In the genomic region with DNA sequence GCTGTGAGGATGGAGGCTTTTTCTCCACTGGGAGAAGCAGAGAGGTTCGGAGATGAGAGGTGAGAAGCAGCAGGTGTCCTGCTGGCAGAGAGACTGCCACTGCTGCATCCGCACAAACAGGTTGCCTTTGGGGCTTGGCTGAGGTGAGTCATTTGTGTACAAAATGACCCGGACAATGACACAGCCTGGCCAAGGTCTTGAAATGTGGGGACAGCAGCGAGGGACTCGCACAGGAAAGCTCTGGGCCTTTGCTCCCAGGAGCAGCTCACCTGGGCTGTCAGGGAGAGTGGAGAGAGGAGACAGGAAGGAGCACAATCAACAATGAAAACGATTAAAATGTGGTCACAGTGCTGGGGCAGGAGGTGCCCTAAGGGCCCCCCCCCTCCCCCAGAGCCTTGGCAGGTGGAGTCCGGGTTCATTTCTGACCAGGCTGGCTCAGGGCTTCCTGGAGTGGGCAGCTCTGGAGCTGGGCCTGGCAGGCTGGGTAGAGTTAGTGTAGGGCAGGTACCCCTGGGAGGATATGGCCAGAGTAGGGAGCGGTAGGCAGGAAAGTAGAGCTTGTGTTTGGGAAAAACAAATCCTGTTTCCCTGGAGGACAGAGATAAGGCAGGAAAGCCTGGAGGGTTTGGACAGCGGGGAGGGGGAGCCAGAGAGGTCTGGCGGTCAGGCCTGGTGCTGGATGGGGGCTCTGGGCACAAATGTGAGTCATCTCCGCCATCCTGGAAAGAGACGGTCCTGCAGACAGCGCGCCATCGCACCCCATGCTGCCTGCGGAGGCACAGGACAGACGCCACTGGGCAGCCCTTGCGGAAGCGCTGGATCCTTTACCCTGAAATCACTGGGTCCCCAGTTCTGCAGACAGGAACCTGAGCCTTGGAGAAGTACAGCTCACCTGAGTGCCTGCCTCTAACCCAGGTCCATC, we compare ENCODE assay signal across 1 cellular context.
TF ChIP-seq lines count a peak whose summit lies in the region.

No MANE protein-coding gene starts in this region.

TF ChIP-seq in HepG2, 621 proteins besides CTCF, POLR2A, EP300 and RAD21 (continues in another document):
- TF ChIP-seq, protein P1, sequence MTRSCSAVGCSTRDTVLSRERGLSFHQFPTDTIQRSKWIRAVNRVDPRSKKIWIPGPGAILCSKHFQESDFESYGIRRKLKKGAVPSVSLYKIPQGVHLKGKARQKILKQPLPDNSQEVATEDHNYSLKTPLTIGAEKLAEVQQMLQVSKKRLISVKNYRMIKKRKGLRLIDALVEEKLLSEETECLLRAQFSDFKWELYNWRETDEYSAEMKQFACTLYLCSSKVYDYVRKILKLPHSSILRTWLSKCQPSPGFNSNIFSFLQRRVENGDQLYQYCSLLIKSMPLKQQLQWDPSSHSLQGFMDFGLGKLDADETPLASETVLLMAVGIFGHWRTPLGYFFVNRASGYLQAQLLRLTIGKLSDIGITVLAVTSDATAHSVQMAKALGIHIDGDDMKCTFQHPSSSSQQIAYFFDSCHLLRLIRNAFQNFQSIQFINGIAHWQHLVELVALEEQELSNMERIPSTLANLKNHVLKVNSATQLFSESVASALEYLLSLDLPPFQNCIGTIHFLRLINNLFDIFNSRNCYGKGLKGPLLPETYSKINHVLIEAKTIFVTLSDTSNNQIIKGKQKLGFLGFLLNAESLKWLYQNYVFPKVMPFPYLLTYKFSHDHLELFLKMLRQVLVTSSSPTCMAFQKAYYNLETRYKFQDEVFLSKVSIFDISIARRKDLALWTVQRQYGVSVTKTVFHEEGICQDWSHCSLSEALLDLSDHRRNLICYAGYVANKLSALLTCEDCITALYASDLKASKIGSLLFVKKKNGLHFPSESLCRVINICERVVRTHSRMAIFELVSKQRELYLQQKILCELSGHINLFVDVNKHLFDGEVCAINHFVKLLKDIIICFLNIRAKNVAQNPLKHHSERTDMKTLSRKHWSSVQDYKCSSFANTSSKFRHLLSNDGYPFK (CRISPR knock-in tag; IDR thresholded peaks at IDR 0.05; ENCODE audit: borderline replicate concordance): peak; percentile 71; the same call in 1 of the 2 replicates
- TF ChIP-seq, protein P2, sequence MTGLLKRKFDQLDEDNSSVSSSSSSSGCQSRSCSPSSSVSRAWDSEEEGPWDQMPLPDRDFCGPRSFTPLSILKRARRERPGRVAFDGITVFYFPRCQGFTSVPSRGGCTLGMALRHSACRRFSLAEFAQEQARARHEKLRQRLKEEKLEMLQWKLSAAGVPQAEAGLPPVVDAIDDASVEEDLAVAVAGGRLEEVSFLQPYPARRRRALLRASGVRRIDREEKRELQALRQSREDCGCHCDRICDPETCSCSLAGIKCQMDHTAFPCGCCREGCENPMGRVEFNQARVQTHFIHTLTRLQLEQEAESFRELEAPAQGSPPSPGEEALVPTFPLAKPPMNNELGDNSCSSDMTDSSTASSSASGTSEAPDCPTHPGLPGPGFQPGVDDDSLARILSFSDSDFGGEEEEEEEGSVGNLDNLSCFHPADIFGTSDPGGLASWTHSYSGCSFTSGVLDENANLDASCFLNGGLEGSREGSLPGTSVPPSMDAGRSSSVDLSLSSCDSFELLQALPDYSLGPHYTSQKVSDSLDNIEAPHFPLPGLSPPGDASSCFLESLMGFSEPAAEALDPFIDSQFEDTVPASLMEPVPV (CRISPR knock-in tag; IDR thresholded peaks at IDR 0.05): no peak
- TF ChIP-seq MEIS2 (CRISPR knock-in tag; IDR thresholded peaks at IDR 0.05) (peak; percentile 64; the same call in 1 of the 2 replicates), SP5 (CRISPR knock-in tag; IDR thresholded peaks at IDR 0.05; ENCODE audit: borderline replicate concordance, low read depth) (peak; percentile 60; the same call in 1 of the 2 replicates), ZSCAN30 (CRISPR knock-in tag; IDR thresholded peaks at IDR 0.05) (no peak), GLI4 (CRISPR knock-in tag; IDR thresholded peaks at IDR 0.05; ENCODE audit: borderline replicate concordance) (no peak), KDM5A (IDR thresholded peaks at IDR 0.05; ENCODE audit: borderline replicate concordance, low read length) (no peak), SP2 (CRISPR knock-in tag; IDR thresholded peaks at IDR 0.05) (no peak), HDAC1 (CRISPR knock-in tag; IDR thresholded peaks at IDR 0.05) (peak; percentile 55), SNAI1 (CRISPR knock-in tag; IDR thresholded peaks at IDR 0.05; ENCODE audit: borderline replicate concordance) (0 out of 2 replicates have a peak, but pooled peaks have one; percentile 41), CENPT (CRISPR knock-in tag; IDR thresholded peaks at IDR 0.05; ENCODE audit: low read depth) (no peak), ZNF749 (CRISPR knock-in tag; IDR thresholded peaks at IDR 0.05; ENCODE audit: borderline replicate concordance) (no peak), ISX (CRISPR knock-in tag; conservative IDR thresholded peaks at IDR 0.05) (no peak), CCAR2 (optimal IDR thresholded peaks at IDR 0.05; ENCODE audit: low read depth, low read length) (no peak), KLF13 (CRISPR knock-in tag; IDR thresholded peaks at IDR 0.05) (0 out of 2 replicates have a peak, but pooled peaks have one; percentile 35), RARA (CRISPR knock-in tag; IDR thresholded peaks at IDR 0.05) (peak; percentile 71; the same call in 1 of the 2 replicates), CBX1 (IDR thresholded peaks at IDR 0.05; ENCODE audit: low read depth) (no peak), ERF (CRISPR knock-in tag; IDR thresholded peaks at IDR 0.05) (peak; percentile 77), ZNF747 (CRISPR knock-in tag; IDR thresholded peaks at IDR 0.05; ENCODE audit: borderline replicate concordance) (peak; percentile 29; the same call in 1 of the 2 replicates), ZSCAN20 (CRISPR knock-in tag; IDR thresholded peaks at IDR 0.05; ENCODE audit: borderline replicate concordance) (no peak), ZNF446 (CRISPR knock-in tag; IDR thresholded peaks at IDR 0.05) (no peak), ZNF614 (CRISPR knock-in tag; IDR thresholded peaks at IDR 0.05; ENCODE audit: borderline replicate concordance) (peak; percentile 48; the same call in 1 of the 2 replicates), SAP130 (CRISPR knock-in tag; IDR thresholded peaks at IDR 0.05; ENCODE audit: low read depth) (peak; percentile 92), FOSL1 (CRISPR knock-in tag; IDR thresholded peaks at IDR 0.05; ENCODE audit: borderline replicate concordance) (peak; percentile 86; the same call in 1 of the 2 replicates), SP1 (IDR thresholded peaks at IDR 0.05) (no peak), SP1 (CRISPR knock-in tag; IDR thresholded peaks at IDR 0.05) (no peak), MTF1 (CRISPR knock-in tag; IDR thresholded peaks at IDR 0.05) (no peak), HNRNPLL (IDR thresholded peaks at IDR 0.05; ENCODE audit: low read depth, low read length, poor library complexity, severe bottlenecking) (peak; percentile 9), JUNB (CRISPR knock-in tag; IDR thresholded peaks at IDR 0.05; ENCODE audit: borderline replicate concordance) (peak; percentile 62; the same call in 1 of the 2 replicates), ZNF292 (CRISPR knock-in tag; IDR thresholded peaks at IDR 0.05; ENCODE audit: borderline replicate concordance, low read depth) (peak; percentile 67; the same call in 1 of the 2 replicates), ZFX (CRISPR knock-in tag; IDR thresholded peaks at IDR 0.05; ENCODE audit: low read depth) (peak; percentile 78), THAP11 (CRISPR knock-in tag; IDR thresholded peaks at IDR 0.05) (peak; percentile 46), KLF16 (CRISPR knock-in tag; IDR thresholded peaks at IDR 0.05) (peak in 1 of 2 experiments; percentile 74; a peak in 2 of 4 replicates)
- TF ChIP-seq, protein P3, sequence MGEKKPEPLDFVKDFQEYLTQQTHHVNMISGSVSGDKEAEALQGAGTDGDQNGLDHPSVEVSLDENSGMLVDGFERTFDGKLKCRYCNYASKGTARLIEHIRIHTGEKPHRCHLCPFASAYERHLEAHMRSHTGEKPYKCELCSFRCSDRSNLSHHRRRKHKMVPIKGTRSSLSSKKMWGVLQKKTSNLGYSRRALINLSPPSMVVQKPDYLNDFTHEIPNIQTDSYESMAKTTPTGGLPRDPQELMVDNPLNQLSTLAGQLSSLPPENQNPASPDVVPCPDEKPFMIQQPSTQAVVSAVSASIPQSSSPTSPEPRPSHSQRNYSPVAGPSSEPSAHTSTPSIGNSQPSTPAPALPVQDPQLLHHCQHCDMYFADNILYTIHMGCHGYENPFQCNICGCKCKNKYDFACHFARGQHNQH (CRISPR knock-in tag; IDR thresholded peaks at IDR 0.05): peak; percentile 50; the same call in 1 of the 2 replicates
- TF ChIP-seq, protein P4, sequence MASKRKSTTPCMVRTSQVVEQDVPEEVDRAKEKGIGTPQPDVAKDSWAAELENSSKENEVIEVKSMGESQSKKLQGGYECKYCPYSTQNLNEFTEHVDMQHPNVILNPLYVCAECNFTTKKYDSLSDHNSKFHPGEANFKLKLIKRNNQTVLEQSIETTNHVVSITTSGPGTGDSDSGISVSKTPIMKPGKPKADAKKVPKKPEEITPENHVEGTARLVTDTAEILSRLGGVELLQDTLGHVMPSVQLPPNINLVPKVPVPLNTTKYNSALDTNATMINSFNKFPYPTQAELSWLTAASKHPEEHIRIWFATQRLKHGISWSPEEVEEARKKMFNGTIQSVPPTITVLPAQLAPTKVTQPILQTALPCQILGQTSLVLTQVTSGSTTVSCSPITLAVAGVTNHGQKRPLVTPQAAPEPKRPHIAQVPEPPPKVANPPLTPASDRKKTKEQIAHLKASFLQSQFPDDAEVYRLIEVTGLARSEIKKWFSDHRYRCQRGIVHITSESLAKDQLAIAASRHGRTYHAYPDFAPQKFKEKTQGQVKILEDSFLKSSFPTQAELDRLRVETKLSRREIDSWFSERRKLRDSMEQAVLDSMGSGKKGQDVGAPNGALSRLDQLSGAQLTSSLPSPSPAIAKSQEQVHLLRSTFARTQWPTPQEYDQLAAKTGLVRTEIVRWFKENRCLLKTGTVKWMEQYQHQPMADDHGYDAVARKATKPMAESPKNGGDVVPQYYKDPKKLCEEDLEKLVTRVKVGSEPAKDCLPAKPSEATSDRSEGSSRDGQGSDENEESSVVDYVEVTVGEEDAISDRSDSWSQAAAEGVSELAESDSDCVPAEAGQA (IDR thresholded peaks at IDR 0.05; ENCODE audit: low read depth): no peak
- TF ChIP-seq, protein P4 (CRISPR knock-in tag; IDR thresholded peaks at IDR 0.05; ENCODE audit: borderline replicate concordance): no peak
- TF ChIP-seq, protein P5, sequence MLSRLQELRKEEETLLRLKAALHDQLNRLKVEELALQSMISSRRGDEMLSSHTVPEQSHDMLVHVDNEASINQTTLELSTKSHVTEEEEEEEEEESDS (CRISPR knock-in tag; IDR thresholded peaks at IDR 0.05; ENCODE audit: borderline replicate concordance): no peak
- TF ChIP-seq, protein P6, sequence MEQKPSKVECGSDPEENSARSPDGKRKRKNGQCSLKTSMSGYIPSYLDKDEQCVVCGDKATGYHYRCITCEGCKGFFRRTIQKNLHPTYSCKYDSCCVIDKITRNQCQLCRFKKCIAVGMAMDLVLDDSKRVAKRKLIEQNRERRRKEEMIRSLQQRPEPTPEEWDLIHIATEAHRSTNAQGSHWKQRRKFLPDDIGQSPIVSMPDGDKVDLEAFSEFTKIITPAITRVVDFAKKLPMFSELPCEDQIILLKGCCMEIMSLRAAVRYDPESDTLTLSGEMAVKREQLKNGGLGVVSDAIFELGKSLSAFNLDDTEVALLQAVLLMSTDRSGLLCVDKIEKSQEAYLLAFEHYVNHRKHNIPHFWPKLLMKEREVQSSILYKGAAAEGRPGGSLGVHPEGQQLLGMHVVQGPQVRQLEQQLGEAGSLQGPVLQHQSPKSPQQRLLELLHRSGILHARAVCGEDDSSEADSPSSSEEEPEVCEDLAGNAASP (CRISPR knock-in tag; IDR thresholded peaks at IDR 0.05; ENCODE audit: borderline replicate concordance): peak; percentile 39; the same call in 1 of the 2 replicates
- TF ChIP-seq, protein P7, sequence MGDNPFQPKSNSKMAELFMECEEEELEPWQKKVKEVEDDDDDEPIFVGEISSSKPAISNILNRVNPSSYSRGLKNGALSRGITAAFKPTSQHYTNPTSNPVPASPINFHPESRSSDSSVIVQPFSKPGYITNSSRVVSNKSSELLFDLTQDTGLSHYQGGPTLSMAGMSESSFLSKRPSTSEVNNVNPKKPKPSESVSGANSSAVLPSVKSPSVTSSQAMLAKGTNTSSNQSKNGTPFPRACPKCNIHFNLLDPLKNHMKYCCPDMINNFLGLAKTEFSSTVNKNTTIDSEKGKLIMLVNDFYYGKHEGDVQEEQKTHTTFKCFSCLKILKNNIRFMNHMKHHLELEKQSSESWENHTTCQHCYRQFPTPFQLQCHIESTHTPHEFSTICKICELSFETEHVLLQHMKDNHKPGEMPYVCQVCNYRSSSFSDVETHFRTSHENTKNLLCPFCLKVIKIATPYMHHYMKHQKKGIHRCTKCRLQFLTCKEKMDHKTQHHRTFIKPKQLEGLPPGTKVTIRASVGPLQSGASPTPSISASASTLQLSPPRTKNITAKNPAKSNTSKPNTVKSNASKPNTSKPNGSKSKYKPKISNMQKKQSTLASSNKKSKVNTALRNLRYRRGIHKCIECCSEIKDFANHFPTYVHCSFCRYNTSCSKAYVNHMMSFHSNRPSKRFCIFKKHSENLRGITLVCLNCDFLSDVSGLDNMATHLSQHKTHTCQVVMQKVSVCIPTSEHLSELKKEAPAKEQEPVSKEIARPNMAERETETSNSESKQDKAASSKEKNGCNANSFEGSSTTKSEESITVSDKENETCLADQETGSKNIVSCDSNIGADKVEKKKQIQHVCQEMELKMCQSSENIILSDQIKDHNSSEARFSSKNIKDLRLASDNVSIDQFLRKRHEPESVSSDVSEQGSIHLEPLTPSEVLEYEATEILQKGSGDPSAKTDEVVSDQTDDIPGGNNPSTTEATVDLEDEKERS (CRISPR knock-in tag; IDR thresholded peaks at IDR 0.05): peak; percentile 54; the same call in 1 of the 2 replicates
- TF ChIP-seq, protein P8, sequence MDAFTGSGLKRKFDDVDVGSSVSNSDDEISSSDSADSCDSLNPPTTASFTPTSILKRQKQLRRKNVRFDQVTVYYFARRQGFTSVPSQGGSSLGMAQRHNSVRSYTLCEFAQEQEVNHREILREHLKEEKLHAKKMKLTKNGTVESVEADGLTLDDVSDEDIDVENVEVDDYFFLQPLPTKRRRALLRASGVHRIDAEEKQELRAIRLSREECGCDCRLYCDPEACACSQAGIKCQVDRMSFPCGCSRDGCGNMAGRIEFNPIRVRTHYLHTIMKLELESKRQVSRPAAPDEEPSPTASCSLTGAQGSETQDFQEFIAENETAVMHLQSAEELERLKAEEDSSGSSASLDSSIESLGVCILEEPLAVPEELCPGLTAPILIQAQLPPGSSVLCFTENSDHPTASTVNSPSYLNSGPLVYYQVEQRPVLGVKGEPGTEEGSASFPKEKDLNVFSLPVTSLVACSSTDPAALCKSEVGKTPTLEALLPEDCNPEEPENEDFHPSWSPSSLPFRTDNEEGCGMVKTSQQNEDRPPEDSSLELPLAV (CRISPR knock-in tag; conservative IDR thresholded peaks at IDR 0.05; ENCODE audit: low read depth): no peak
